8 cellular contexts compared by ENCODE assay signal in genomic region chr1:27555700-27556424, GRCh38. TPM values are rescaled to one million over a fixed set of nuclear protein-coding genes. Genes with fewer than 3 reads are reported as not detected.
A peak's percentile ranks its signal among the peaks of the same experiment; 100 is the strongest.
DNase-seq lines count a peak whose midpoint lies in the region; ATAC-seq, FAIRE-seq and TF ChIP-seq lines count a peak whose summit lies in the region.

No MANE protein-coding gene starts in this region.

- H2BK120ac ChIP-seq in neuronal stem cell (ENCODE audit: low read depth, low read length), result no peak overlapping the region

- ATAC-seq in Panc1, result no peak
- ATAC-seq in sciatic nerve, result peak; percentile 70
- ATAC-seq in GM18868 (IDR thresholded peaks at IDR 0.05; ENCODE audit: unreplicated experiment), result no peak
- no peak for ATAC-seq in HG02840 (IDR thresholded peaks at IDR 0.05; ENCODE audit: low FRiP score, unreplicated experiment)

- in situ Hi-C loops in Panc1 (cut with HindIII; ENCODE audit: low pct_unique_long_range_greater_than_20kb, low sequenced_read_pairs), result no loop called here

- H4K8ac ChIP-seq in neuronal stem cell (ENCODE audit: low read depth, low read length), result no peak overlapping the region

- H2AK5ac ChIP-seq in neuronal stem cell (ENCODE audit: low read depth, low read length), result no peak overlapping the region

- no peaks in the 10 kb centered on the region for H3K27me3 ChIP-seq in Panc1 (ENCODE audit: control insufficient read depth, insufficient read depth, low read length)
- no peaks in the 10 kb centered on the region for H3K27me3 ChIP-seq in neuronal stem cell (ENCODE audit: control insufficient read depth in 3 of 3, insufficient read depth in 3 of 3, low read depth in 1 of 3, low read length in 3 of 3)

- peaks cover 40% of the 10 kb centered on the region for H3K4me1 ChIP-seq in Panc1 (ENCODE audit: control insufficient read depth, insufficient read depth, low read length)
- peaks cover 19 to 30% of the 10 kb centered on the region in 2 donors for H3K4me1 ChIP-seq in neuronal stem cell (ENCODE audit: control insufficient read depth in 2 of 2, insufficient read depth in 1 of 2, low read depth in 1 of 2, low read length in 2 of 2)

- H2AFZ ChIP-seq in neuronal stem cell (ENCODE audit: low read length), result no peak overlapping the region

- H4K91ac ChIP-seq in neuronal stem cell (ENCODE audit: low read depth, low read length, poor library complexity), result no peak overlapping the region

- peak overlapping the region; percentile 78 for H3K27ac ChIP-seq in Panc1 (ENCODE audit: low read length)
- H3K27ac ChIP-seq in epithelial cell of prostate, result peak overlapping the region; percentile 92
- no peak overlapping the region for H3K27ac ChIP-seq in neuronal stem cell (replicated peaks; ENCODE audit: low read length)

- DNase-seq in GM03348 (ENCODE audit: low spot score) (peak; percentile 60), Panc1 (ENCODE audit: low read depth, low spot score) (no peak), epithelial cell of prostate (ENCODE audit: low read depth, low spot score) (no peak), sciatic nerve (ENCODE audit: low spot score) (peak; percentile 84), urothelium cell line (ENCODE audit: low spot score) (no peak), neuronal stem cell (ENCODE audit: low spot score) (no peak)

- no peak overlapping the region for H2BK12ac ChIP-seq in neuronal stem cell (ENCODE audit: low read length)

- H3K18ac ChIP-seq in neuronal stem cell (ENCODE audit: low read length), result no peak overlapping the region

- H2BK5ac ChIP-seq in neuronal stem cell (ENCODE audit: low read length), result no peak overlapping the region

- H3K4me3 ChIP-seq in Panc1 (ENCODE audit: low read depth in 2 of 2, low read length in 2 of 2) (no peak overlapping the region), neuronal stem cell (ENCODE audit: low read length in 2 of 2) (no peak overlapping the region)

- FAIRE-seq in urothelium cell line (lab: Jason Lieb, UNC), result no peak

- TF ChIP-seq CTCF in Panc1 (IDR thresholded peaks at IDR 0.05), result no peak

- BruUV-seq in Panc1 (replicated peaks; lab: Mats Ljungman, UMichigan), result no TSS peak

- CTCF ChIA-PET in Panc1 (lab: Charles Lee), result interaction anchor here (0.5 to 2.8 kb wide), 10 partner anchors 7 to 99 kb away, joined by 3 to 46 read pairs (median 6); partner anchors contain the start of gene AHDC1

- H3K9me3 ChIP-seq in Panc1 (ENCODE audit: control insufficient read depth, insufficient read depth, low read depth, low read length), result no peaks in the 10 kb centered on the region
- H3K9me3 ChIP-seq in neuronal stem cell (replicated peaks in 1 of 2; ENCODE audit: control insufficient read depth in 2 of 2, insufficient read depth in 1 of 2, low read depth in 1 of 2, low read length in 2 of 2), result no peaks in the 10 kb centered on the region

- no CpG with 5 or more reads among the region's 12 CpGs for WGBS in neuronal stem cell (ENCODE audit: extremely low coverage in 2 of 2, insufficient read length in 2 of 2, insufficient replicate concordance in 1 of 2), 2 donors

- H2BK15ac ChIP-seq in neuronal stem cell (ENCODE audit: low read length), result no peak overlapping the region

- H3K14ac ChIP-seq in neuronal stem cell (ENCODE audit: low read length), result no peak overlapping the region

- no peak overlapping the region for H3K4ac ChIP-seq in neuronal stem cell (ENCODE audit: low read length)

- H3K23ac ChIP-seq in neuronal stem cell (ENCODE audit: low read depth, low read length, poor library complexity), result no peak overlapping the region

- intact Hi-C loops in Panc1 (cut with micrococcal nuclease; ENCODE audit: unreplicated experiment), result loop anchor here (5.0 kb wide), 1 partner anchor 51 kb away; no protein-coding TSS in a partner anchor
- intact Hi-C loops in sciatic nerve (cut with DNase I), result no loop called here

- POLR2A ChIA-PET in Panc1 (lab: Charles Lee), result no interaction called here

- no peak overlapping the region for H3K9ac ChIP-seq in neuronal stem cell (ENCODE audit: low read depth, low read length, poor library complexity)

- H3K36me3 ChIP-seq in Panc1 (ENCODE audit: control insufficient read depth, insufficient read depth, low read length) (no peaks in the 10 kb centered on the region; the same call in 1 of the 2 replicates), neuronal stem cell (replicated peaks in 1 of 2; ENCODE audit: control insufficient read depth in 2 of 2, insufficient read depth in 2 of 2, low read length in 2 of 2) (peaks cover 26 to 64% of the 10 kb centered on the region in 2 donors)

- H3K4me2 ChIP-seq in neuronal stem cell (ENCODE audit: insufficient read depth, low read length, poor library complexity, severe bottlenecking), result no peak overlapping the region

- H3K79me1 ChIP-seq in neuronal stem cell (ENCODE audit: low read depth, low read length), result peaks cover 14% of the 10 kb centered on the region

RNA-seq across cellular contexts. Expression of gene AHDC1, which starts 48.1 kb away (rescaled TPM):
- total RNA-seq in Panc1 (2021; ENCODE audit: unreplicated experiment) (47.1 TPM), sciatic nerve (61.9 TPM)
- polyA plus RNA-seq in Panc1 (2012; ENCODE audit: insufficient read length), result 35.8 TPM
- polyA plus RNA-seq in neuronal stem cell (2013, experiment 1 of 2), result 22.9 TPM
- polyA plus RNA-seq in neuronal stem cell (2013, experiment 2 of 2), result 22.9 TPM

Comparison
In these comparisons a context has a peak if more than half of its experiments do, and no peak if none do; other contexts are left out.
1. DNase-seq: peak in GM03348 (single experiment) and sciatic nerve (single experiment); none in Panc1 (single experiment), epithelial cell of prostate (single experiment), urothelium cell line (single experiment) and neuronal stem cell (single experiment).